ENCODE assay signal across 21 cellular contexts in genomic region chr2:666441-666840, GRCh38.
"Had no signal": no experiment of that assay in that cellular context is flagged by ENCODE, and none has a peak within 500 bp of the region (broad histone marks: within the 10 kb centered on the region; RNA-seq: fewer than 3 reads in every experiment).

No MANE protein-coding gene starts in this region.

- H3K27me3 Mint-ChIP-seq: naive B cell had no signal

- H2AFZ ChIP-seq: parathyroid adenoma had no signal

- H3K4me1 Mint-ChIP-seq: mesothelial cell of epicardium had no signal

- ATAC-seq: left lobe of liver; mucosa of descending colon; natural killer cell treated with Interleukin-12 subunit alpha and Interleukin-12 subunit beta and Interleukin-15 and Interleukin-18, amount 100 ng/mL, for 72 hours; sciatic nerve; stimulated activated effector memory CD8-positive, alpha-beta T cell treated with anti-CD3 and anti-CD28 coated beads, Interleukin-12 subunit alpha, Interleukin-12 subunit beta, amount 100 ng/mL, for 72 hours had no signal

- H3K4me1 ChIP-seq: parathyroid adenoma, stomach, thyroid gland had no signal

- H3K27ac Mint-ChIP-seq: mesothelial cell of epicardium; natural killer cell treated with Interleukin-12 subunit alpha and Interleukin-12 subunit beta and Interleukin-15 and Interleukin-18, amount 100 ng/mL, for 72 hours; progenitor cell of endocrine pancreas; stimulated activated effector memory CD8-positive, alpha-beta T cell treated with anti-CD3 and anti-CD28 coated beads, Interleukin-12 subunit alpha, Interleukin-12 subunit beta, amount 100 ng/mL, for 72 hours had no signal

- H3K9me3 ChIP-seq: thyroid gland had no signal

- H3K4me3 Mint-ChIP-seq: mesothelial cell of epicardium; natural killer cell treated with Interleukin-12 subunit alpha and Interleukin-12 subunit beta and Interleukin-15 and Interleukin-18, amount 100 ng/mL, for 72 hours; neural crest cell; stimulated activated effector memory CD8-positive, alpha-beta T cell treated with anti-CD3 and anti-CD28 coated beads, Interleukin-12 subunit alpha, Interleukin-12 subunit beta, amount 100 ng/mL, for 72 hours had no signal

- H3K4me3 ChIP-seq: coronary artery, mucosa of descending colon, stomach, thyroid gland had no signal

- H3K9ac ChIP-seq: parathyroid adenoma had no signal

- H3K27ac ChIP-seq: coronary artery, parathyroid adenoma, stomach, thyroid gland had no signal

- DNase-seq: dermis blood vessel endothelial cell; effector memory CD4-positive, alpha-beta T cell; kidney; mesenchymal stem cell; naive B cell; stimulated activated CD4-positive, alpha-beta T cell treated with anti-CD3 and anti-CD28 coated beads, Interleukin-2, amount 100 ng/mL, for 24 hours; stimulated activated CD4-positive, alpha-beta T cell treated with anti-CD3 and anti-CD28 coated beads, Interleukin-4, amount 100 ng/mL, for 24 hours; stimulated activated naive CD4-positive, alpha-beta T cell treated with Interleukin-2 at 50 U/mL for 16 hours; stomach; thyroid gland; trophoblast cell had no signal

- H3K27me3 ChIP-seq: thyroid gland had no signal
